ENCODE assay signal across 25 cellular contexts in the genomic region with DNA sequence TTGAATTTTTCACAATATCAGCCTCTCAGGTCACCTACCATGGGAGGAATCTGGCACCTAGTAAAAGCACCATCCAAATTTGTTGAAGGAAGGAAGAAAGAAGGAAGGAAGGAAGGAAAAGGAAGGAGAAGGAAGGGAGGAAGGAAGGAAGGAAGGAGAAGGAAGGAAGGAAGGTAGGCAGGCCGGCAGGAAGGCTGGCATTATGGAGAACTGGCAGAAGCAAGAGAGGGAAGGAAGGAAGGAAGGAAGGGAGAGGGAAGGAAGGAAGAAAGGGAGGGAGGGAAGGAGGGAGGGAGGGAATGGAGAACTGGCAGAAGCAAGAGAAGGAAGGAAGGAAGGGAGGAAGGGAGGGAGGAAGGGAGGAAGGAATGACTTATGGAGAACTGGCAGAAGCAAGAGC. TPM values are rescaled to one million over a fixed set of nuclear protein-coding genes. Genes with fewer than 3 reads are reported as not detected.
"Had no signal": no experiment of that assay in that cellular context is flagged by ENCODE, and none has a peak within 500 bp of the region (broad histone marks: within the 10 kb centered on the region; RNA-seq: fewer than 3 reads in every experiment).

No MANE protein-coding gene starts in this region.

- H3K4me3 Mint-ChIP-seq: mesothelial cell of epicardium; naive B cell; natural killer cell; nephron progenitor cell; stimulated activated memory B cell treated with anti-CD40 and anti-IgM and Interleukin-4, amounts not matched to agents 10 μg/mL and 1 μg/mL and 100 μg/mL, for 72 hours; stimulated activated naive CD8-positive, alpha-beta T cell treated with anti-CD3 and anti-CD28 coated beads, Interleukin-15, amount 100 ng/mL, for 72 hours; type B pancreatic cell had no signal

- H3K36me3 ChIP-seq: left ventricle myocardium inferior, pancreas, prostate gland, tibial nerve, uterus had no signal

- H3K9me3 Mint-ChIP-seq: mesothelial cell of epicardium; natural killer cell; nephron progenitor cell; stimulated activated naive CD8-positive, alpha-beta T cell treated with anti-CD3 and anti-CD28 coated beads, Interleukin-15, amount 100 ng/mL, for 72 hours; type B pancreatic cell had no signal

- H3K4me1 Mint-ChIP-seq: mesothelial cell of epicardium; natural killer cell; stimulated activated memory B cell treated with anti-CD40 and anti-IgM and Interleukin-4, amounts not matched to agents 10 μg/mL and 1 μg/mL and 100 μg/mL, for 72 hours; stimulated activated naive CD8-positive, alpha-beta T cell treated with anti-CD3 and anti-CD28 coated beads, Interleukin-15, amount 100 ng/mL, for 72 hours had no signal

- H3K79me2 ChIP-seq: hepatocyte had no signal

- ATAC-seq: natural killer cell; pancreas; right cardiac atrium; sciatic nerve; stimulated activated memory B cell treated with anti-CD40 and anti-IgM and Interleukin-4, amounts not matched to agents 10 μg/mL and 1 μg/mL and 100 μg/mL, for 72 hours; stimulated activated naive CD8-positive, alpha-beta T cell treated with anti-CD3 and anti-CD28 coated beads, Interleukin-15, amount 100 ng/mL, for 72 hours had no signal

- H3K9me3 ChIP-seq: left ventricle myocardium inferior, pancreas, prostate gland, tibial nerve, uterus had no signal

- H3K27me3 ChIP-seq: hepatocyte, pancreas, tibial nerve, uterus had no signal

- H3K27ac ChIP-seq: hepatocyte, left ventricle myocardium inferior, pancreas, prostate gland, skin epidermis, tibial nerve, uterus had no signal

- H3K4me3 ChIP-seq: hepatocyte, left ventricle myocardium inferior, lung, pancreas, prostate gland, skin epidermis, tibial nerve, uterus had no signal

- H2AFZ ChIP-seq: hepatocyte had no signal

- DNase-seq: islet precursor cell; left ventricle myocardium inferior; mesendoderm; naive B cell; natural killer cell; nephron progenitor cell; nucleus accumbens; pancreas; retina; right cardiac atrium; stimulated activated CD4-positive, alpha-beta T cell treated with anti-CD3 and anti-CD28 coated beads, Interleukin-4, amount 100 ng/mL, for 24 hours; stimulated activated CD8-positive, alpha-beta memory T cell treated with anti-CD3 and anti-CD28 coated beads, Interleukin-4, amount 100 ng/mL, for 48 hours; stimulated activated naive CD4-positive, alpha-beta T cell treated with Interleukin-2 at 50 U/mL for 16 hours; stimulated activated naive CD8-positive, alpha-beta T cell treated with anti-CD3 and anti-CD28 coated beads, Interleukin-15, amount 100 ng/mL, for 72 hours; uterus had no signal

- H3K4me2 ChIP-seq: hepatocyte had no signal

- H3K27ac Mint-ChIP-seq: mesothelial cell of epicardium; natural killer cell; nephron progenitor cell; stimulated activated memory B cell treated with anti-CD40 and anti-IgM and Interleukin-4, amounts not matched to agents 10 μg/mL and 1 μg/mL and 100 μg/mL, for 72 hours; type B pancreatic cell had no signal

- H3K4me1 ChIP-seq: pancreas, prostate gland, tibial nerve, uterus had no signal

- H3K27me3 Mint-ChIP-seq: type B pancreatic cell had no signal

- H3K36me3 Mint-ChIP-seq: mesothelial cell of epicardium; naive B cell; natural killer cell; stimulated activated memory B cell treated with anti-CD40 and anti-IgM and Interleukin-4, amounts not matched to agents 10 μg/mL and 1 μg/mL and 100 μg/mL, for 72 hours; type B pancreatic cell had no signal

RNA-seq across cellular contexts. Expression of a gene that starts 24.3 kb away (rescaled TPM):
- total RNA-seq: osteoblast had no signal
